20 cellular contexts compared by ENCODE assay signal in genomic region chr1:72286401-72286800, GRCh38. TPM values are rescaled to one million over a fixed set of nuclear protein-coding genes. Genes with fewer than 3 reads are reported as not detected.
DNase-seq lines count a peak whose midpoint lies in the region; ATAC-seq, FAIRE-seq and TF ChIP-seq lines count a peak whose summit lies in the region.
"Had no signal": no experiment of that assay in that cellular context is flagged by ENCODE, and none has a peak within 500 bp of the region (broad histone marks: within the 10 kb centered on the region; RNA-seq: fewer than 3 reads in every experiment).

No MANE protein-coding gene starts in this region.

- no peaks in the 10 kb centered on the region for H3K36me3 ChIP-seq in A673 (ENCODE audit: insufficient read depth, low read length, poor library complexity, severe bottlenecking)
- H3K36me3 ChIP-seq in astrocyte (ENCODE audit: insufficient read depth, low read length): no peaks in the 10 kb centered on the region

- peaks cover 3% of the 10 kb centered on the region for H3K79me2 ChIP-seq in astrocyte (ENCODE audit: insufficient read depth, low read length)

- H3K27ac Mint-ChIP-seq in astrocyte (ENCODE audit: unreplicated experiment): peak overlapping the region; percentile 11
- H3K27ac Mint-ChIP-seq: CD4-positive, alpha-beta T cell; H9 had no signal

- no peak for TF ChIP-seq CTCF in A673 (conservative IDR thresholded peaks at IDR 0.05; ENCODE audit: low read depth, low read length)
- no peak for TF ChIP-seq CTCF in astrocyte (IDR thresholded peaks at IDR 0.05; ENCODE audit: insufficient read depth, low read depth, low read length)

- H2AFZ ChIP-seq in astrocyte (ENCODE audit: low read depth, low read length): no peak overlapping the region

- CTCF ChIA-PET in A673 (lab: Charles Lee): no interaction called here

- no peaks in the 10 kb centered on the region for H3K9me3 ChIP-seq in A673 (ENCODE audit: low read depth, low read length, poor library complexity, severe bottlenecking)
- H3K9me3 ChIP-seq in astrocyte (ENCODE audit: insufficient read depth, low read depth, low read length): no peaks in the 10 kb centered on the region

- no peak overlapping the region for H3K4me3 Mint-ChIP-seq in astrocyte (ENCODE audit: unreplicated experiment)
- H3K4me3 Mint-ChIP-seq: CD4-positive, alpha-beta T cell; H9 had no signal

- H3K27me3 ChIP-seq in A673 (replicated peaks; ENCODE audit: insufficient read depth, low read depth, low read length, poor library complexity) (no peaks in the 10 kb centered on the region), astrocyte (ENCODE audit: insufficient read depth, low read length) (no peaks in the 10 kb centered on the region)

- H3K9ac ChIP-seq in astrocyte (ENCODE audit: low read length): no peak overlapping the region

- peaks cover 7% of the 10 kb centered on the region for H3K4me1 Mint-ChIP-seq in astrocyte (ENCODE audit: low read depth, unreplicated experiment)

- H3K27ac ChIP-seq in A673 (ENCODE audit: low read depth, low read length, poor library complexity, severe bottlenecking) (no peak overlapping the region), astrocyte (ENCODE audit: low read depth, low read length) (no peak overlapping the region)

- intact Hi-C loops in A673 (cut with micrococcal nuclease; ENCODE audit: unreplicated experiment): no loop called here

- no peaks in the 10 kb centered on the region for H3K36me3 Mint-ChIP-seq in astrocyte (ENCODE audit: low read depth, unreplicated experiment)

- no peak overlapping the region for H3K4me3 ChIP-seq in A673 (ENCODE audit: low read depth, low read length, poor library complexity, severe bottlenecking)
- no peak overlapping the region for H3K4me3 ChIP-seq in astrocyte (ENCODE audit: insufficient read depth, low read depth, low read length)
- H3K4me3 ChIP-seq: K562 had no signal

- DNase-seq in A673 (ENCODE audit: low spot score) (peak; percentile 12), H4 (ENCODE audit: low spot score) (peak; percentile 2), astrocyte (ENCODE audit: low read depth) (no peak), iris pigment epithelial cell (ENCODE audit: low read depth) (peak; percentile 14), putamen (ENCODE audit: low spot score) (no peak), NCI-H128 (lab: John Stamatoyannopoulos, UW; ENCODE audit: unreplicated experiment) (no peak), DMS53 (lab: John Stamatoyannopoulos, UW) (no peak)
- DNase-seq: 8988T; CD4-positive, alpha-beta T cell; H9; MV-4-11; NCI-H1417; NCI-H187; NCI-H2107; NCI-H510A; NCI-H748 treated with DMSO at 0.1 percent for 48 hours; OCI-M1; SHP77 treated with DMSO at 0.1 percent for 48 hours had no signal

- H3K4me1 ChIP-seq in A673 (ENCODE audit: insufficient read depth, low read length, poor library complexity, severe bottlenecking) (peaks cover 15% of the 10 kb centered on the region), astrocyte (ENCODE audit: insufficient read depth, low read length) (peaks cover 6% of the 10 kb centered on the region)

- POLR2A ChIA-PET in A673 (lab: Charles Lee; ENCODE audit: low non-redundant PET): interaction anchor here (0.7 kb wide), 1 partner anchor 1912 kb away, joined by 11 read pairs; no protein-coding TSS in a partner anchor

- no peak for ATAC-seq in GM21723 (IDR thresholded peaks at IDR 0.05; ENCODE audit: unreplicated experiment)
- ATAC-seq: K562 had no signal

- H3K9me3 Mint-ChIP-seq in astrocyte (ENCODE audit: unreplicated experiment): no peaks in the 10 kb centered on the region
- H3K9me3 Mint-ChIP-seq: CD4-positive, alpha-beta T cell; H9 had no signal

- no peak for FAIRE-seq in astrocyte (lab: Jason Lieb, UNC)
- FAIRE-seq: K562 had no signal

- H3K4me2 ChIP-seq in astrocyte (ENCODE audit: low read length): peak overlapping the region; percentile 3

- H4K20me1 ChIP-seq in astrocyte (ENCODE audit: insufficient read depth, low read length): no peaks in the 10 kb centered on the region

- no TSS peak for BruUV-seq in A673 (replicated peaks; lab: Mats Ljungman, UMichigan)

- H3K27me3 Mint-ChIP-seq in astrocyte (ENCODE audit: low read depth, unreplicated experiment): no peaks in the 10 kb centered on the region

RNA-seq across cellular contexts. Expression of gene NEGR1, which starts 4.1 kb away (rescaled TPM):
- total RNA-seq in A673 (2021): 7.6 and 10.6 TPM in 2 replicates
- total RNA-seq in H4 (2014; rRNA removed; shearing (Covaris generic)): 1.8 and 3.0 TPM in 2 replicates
- 7.4 and 8.6 TPM in 2 replicates for total RNA-seq in astrocyte
- total RNA-seq: K562 had no signal

Comparison
In these comparisons a context has a peak if more than half of its experiments do, and no peak if none do; other contexts are left out.
1. DNase-seq: peak in A673 (single experiment), H4 (single experiment) and iris pigment epithelial cell (single experiment); none in astrocyte (single experiment), putamen (single experiment), NCI-H128 (single experiment) and DMS53 (single experiment).